27 cellular contexts compared by ENCODE assay signal in the genomic region with DNA sequence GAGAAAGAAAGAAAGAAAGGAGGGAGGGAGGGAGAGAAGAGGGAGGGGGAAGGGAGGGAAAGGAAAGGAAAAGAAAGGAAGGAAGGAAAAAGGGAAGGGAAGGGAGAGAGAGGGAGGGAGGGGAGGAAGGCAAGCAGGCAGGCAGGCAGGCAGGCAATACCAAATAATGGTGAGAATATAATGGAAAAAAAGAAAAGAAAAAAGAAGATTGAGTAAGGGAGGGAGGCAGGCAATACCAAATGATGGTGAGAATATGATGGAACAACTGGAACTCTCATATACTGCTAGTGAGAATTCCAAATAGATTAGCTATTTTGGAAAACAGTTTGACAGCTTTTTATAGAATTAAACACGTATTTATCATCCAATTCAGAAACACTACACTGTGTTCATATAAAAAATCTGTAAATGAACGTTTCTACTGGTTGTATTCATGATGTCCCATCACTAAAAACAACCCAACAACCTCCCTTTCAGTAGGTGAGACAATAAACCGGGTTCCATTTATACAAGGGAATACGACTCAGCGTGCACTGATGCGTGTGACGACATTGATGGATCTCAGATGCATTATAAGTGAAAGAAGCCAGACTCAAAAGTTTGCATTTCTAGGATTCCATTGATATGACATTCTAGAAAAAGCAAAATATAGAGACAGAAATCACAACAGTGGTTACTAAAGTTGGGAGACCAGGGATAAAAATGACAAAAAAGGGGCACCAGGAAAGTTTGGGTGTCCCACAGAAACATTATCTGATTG.
"Had no signal": no experiment of that assay in that cellular context is flagged by ENCODE, and none has a peak within 500 bp of the region (broad histone marks: within the 10 kb centered on the region; RNA-seq: fewer than 3 reads in every experiment).

No MANE protein-coding gene starts in this region.

- ATAC-seq: heart right ventricle; left lobe of liver; mucosa of descending colon; naive thymus-derived CD8-positive, alpha-beta T cell; psoas muscle; sciatic nerve; stimulated activated naive B cell treated with anti-CD40 and anti-IgM and Interleukin-4, amounts not matched to agents 10 μg/mL and 1 μg/mL and 100 μg/mL, for 72 hours; stimulated activated naive CD8-positive, alpha-beta T cell treated with anti-CD3 and anti-CD28 coated beads, Interleukin-15, amount 100 ng/mL, for 72 hours; upper lobe of right lung had no signal

- H3K4me1 ChIP-seq: heart right ventricle, psoas muscle, spleen, testis, tibial nerve, upper lobe of right lung, vagina had no signal

- H3K27ac Mint-ChIP-seq: endodermal cell; naive thymus-derived CD8-positive, alpha-beta T cell; stimulated activated naive B cell treated with anti-CD40 and anti-IgM and Interleukin-4, amounts not matched to agents 10 μg/mL and 1 μg/mL and 100 μg/mL, for 72 hours had no signal

- H3K9me3 ChIP-seq: heart right ventricle, neutrophil, psoas muscle, testis, upper lobe of right lung, vagina had no signal

- H3K27me3 Mint-ChIP-seq: stimulated activated naive B cell treated with anti-CD40 and anti-IgM and Interleukin-4, amounts not matched to agents 10 μg/mL and 1 μg/mL and 100 μg/mL, for 72 hours; stimulated activated naive CD8-positive, alpha-beta T cell treated with anti-CD3 and anti-CD28 coated beads, Interleukin-15, amount 100 ng/mL, for 72 hours had no signal

- H3K4me1 Mint-ChIP-seq: naive thymus-derived CD8-positive, alpha-beta T cell; stimulated activated naive B cell treated with anti-CD40 and anti-IgM and Interleukin-4, amounts not matched to agents 10 μg/mL and 1 μg/mL and 100 μg/mL, for 72 hours; stimulated activated naive CD8-positive, alpha-beta T cell treated with anti-CD3 and anti-CD28 coated beads, Interleukin-15, amount 100 ng/mL, for 72 hours had no signal

- DNase-seq: effector CD4-positive, alpha-beta T cell; endodermal cell; erythroblast; heart right ventricle; hypothalamus; kidney glomerular epithelial cell; mammary epithelial cell; mucosa of descending colon; naive thymus-derived CD8-positive, alpha-beta T cell; psoas muscle; retina; spleen; stimulated activated CD4-positive, alpha-beta T cell treated with anti-CD3 and anti-CD28 coated beads, Interleukin-15, amount 100 ng/mL, for 24 hours; stimulated activated CD4-positive, alpha-beta T cell treated with anti-CD3 and anti-CD28 coated beads, Interleukin-1b, Interleukin-23, amount 100 ng/mL, for 48 hours; stimulated activated CD4-positive, alpha-beta T cell treated with anti-CD3 and anti-CD28 coated beads, Interleukin-4, amount 100 ng/mL, for 4 hours; stimulated activated naive B cell treated with anti-CD40 and anti-IgM and Interleukin-4, amounts not matched to agents 10 μg/mL and 1 μg/mL and 100 μg/mL, for 72 hours; stimulated activated naive CD8-positive, alpha-beta T cell treated with anti-CD3 and anti-CD28 coated beads, Interleukin-15, amount 100 ng/mL, for 72 hours; testis; upper lobe of right lung had no signal

- H3K9me3 Mint-ChIP-seq: endodermal cell had no signal

- H3K27ac ChIP-seq: heart right ventricle, neutrophil, psoas muscle, spleen, testis, tibial nerve, upper lobe of right lung, vagina had no signal

- H3K27me3 ChIP-seq: neutrophil, spleen, testis, tibial nerve, upper lobe of right lung, vagina had no signal

- H3K4me3 Mint-ChIP-seq: endodermal cell; naive thymus-derived CD8-positive, alpha-beta T cell; stimulated activated naive B cell treated with anti-CD40 and anti-IgM and Interleukin-4, amounts not matched to agents 10 μg/mL and 1 μg/mL and 100 μg/mL, for 72 hours; stimulated activated naive CD8-positive, alpha-beta T cell treated with anti-CD3 and anti-CD28 coated beads, Interleukin-15, amount 100 ng/mL, for 72 hours had no signal

- H3K36me3 Mint-ChIP-seq: naive thymus-derived CD8-positive, alpha-beta T cell; stimulated activated naive B cell treated with anti-CD40 and anti-IgM and Interleukin-4, amounts not matched to agents 10 μg/mL and 1 μg/mL and 100 μg/mL, for 72 hours had no signal

- H3K36me3 ChIP-seq: heart right ventricle, neutrophil, spleen, tibial nerve, upper lobe of right lung, vagina had no signal

- FAIRE-seq: endothelial cell of umbilical vein, frontal cortex, islet of Langerhans had no signal

- H3K4me3 ChIP-seq: heart right ventricle, mucosa of descending colon, psoas muscle, spleen, testis, tibial nerve, upper lobe of right lung, vagina had no signal
